Comparison of ENCODE assay signal across 32 cellular contexts in genomic region chr1:19936061-19936750, GRCh38. TPM values are rescaled to one million over a fixed set of nuclear protein-coding genes. Genes with fewer than 3 reads are reported as not detected.
"Had no signal": no experiment of that assay in that cellular context is flagged by ENCODE, and none has a peak within 500 bp of the region (broad histone marks: within the 10 kb centered on the region; RNA-seq: fewer than 3 reads in every experiment).

No MANE protein-coding gene starts in this region.

- H3K4me3 ChIP-seq: gastrocnemius medialis, left ventricle myocardium inferior, ovary, prostate gland, skin epidermis, upper lobe of left lung, vagina had no signal

- DNase-seq: activated CD4-positive, alpha-beta T cell treated with anti-CD3 and anti-CD28 coated beads for 36 hours; activated CD4-positive, CD25-positive, alpha-beta regulatory T cell; activated CD8-positive, alpha-beta memory T cell treated with anti-CD3 and anti-CD28 coated beads, Interleukin-2, amount 10 ng/mL, durations not matched to agents 7 days and 5 days; activated CD8-positive, alpha-beta T cell treated with anti-CD3 and anti-CD28 coated beads, Interleukin-2, amount 10 ng/mL, durations not matched to agents 7 days and 5 days; activated effector memory CD4-positive, alpha-beta T cell treated with Interleukin-2 at 50 U/mL for 16 hours; activated naive CD4-positive, alpha-beta T cell treated with Interleukin-2 at 50 U/mL for 16 hours; anterior cingulate cortex; dermis blood vessel endothelial cell; effector CD4-positive, alpha-beta T cell; gastrocnemius medialis; glutamatergic neuron; left ventricle myocardium inferior; naive thymus-derived CD4-positive, alpha-beta T cell; ovary; retina; stimulated activated CD4-positive, alpha-beta T cell treated with anti-CD3 and anti-CD28 coated beads, Interleukin-12 subunit alpha, Interleukin-12 subunit beta, amount 100 ng/mL, for 4 hours; stimulated activated CD4-positive, alpha-beta T cell treated with anti-CD3 and anti-CD28 coated beads, Interleukin-4, amount 100 ng/mL, for 1 hour; stimulated activated naive CD8-positive, alpha-beta T cell treated with anti-CD3 and anti-CD28 coated beads, Interleukin-15, amount 100 ng/mL, for 72 hours; substantia nigra; upper lobe of left lung had no signal

- H3K27me3 ChIP-seq: gastrocnemius medialis, ovary, upper lobe of left lung, vagina had no signal

- ATAC-seq: activated CD4-positive, alpha-beta T cell treated with anti-CD3 and anti-CD28 coated beads for 36 hours; activated CD8-positive, alpha-beta memory T cell treated with anti-CD3 and anti-CD28 coated beads, Interleukin-2, amount 10 ng/mL, durations not matched to agents 7 days and 5 days; activated CD8-positive, alpha-beta T cell treated with anti-CD3 and anti-CD28 coated beads, Interleukin-2, amount 10 ng/mL, durations not matched to agents 7 days and 5 days; gastrocnemius medialis; naive thymus-derived CD4-positive, alpha-beta T cell; sciatic nerve; stimulated activated naive CD8-positive, alpha-beta T cell treated with anti-CD3 and anti-CD28 coated beads, Interleukin-15, amount 100 ng/mL, for 72 hours had no signal

- H3K36me3 ChIP-seq: gastrocnemius medialis, left ventricle myocardium inferior, ovary, prostate gland, upper lobe of left lung, vagina had no signal

- H3K27ac ChIP-seq: gastrocnemius medialis, left ventricle myocardium inferior, ovary, prostate gland, skin epidermis, upper lobe of left lung, vagina had no signal

- H3K9me3 ChIP-seq: gastrocnemius medialis, prostate gland had no signal

- H3K4me1 ChIP-seq: gastrocnemius medialis, left ventricle myocardium inferior, prostate gland, upper lobe of left lung, vagina had no signal

- FAIRE-seq: colon, islet of Langerhans had no signal

RNA-seq across cellular contexts. Expression of gene PLA2G2E, which starts 12.8 kb away (rescaled TPM):
- total RNA-seq: activated CD4-positive, alpha-beta T cell treated with anti-CD3 and anti-CD28 coated beads for 36 hours; activated CD8-positive, alpha-beta memory T cell treated with anti-CD3 and anti-CD28 coated beads, Interleukin-2, amount 10 ng/mL, durations not matched to agents 7 days and 5 days; activated CD8-positive, alpha-beta T cell treated with anti-CD3 and anti-CD28 coated beads, Interleukin-2, amount 10 ng/mL, durations not matched to agents 7 days and 5 days; dermis blood vessel endothelial cell; epithelial cell of proximal tubule; gastrocnemius medialis; left ventricle myocardium inferior; lung microvascular endothelial cell; mesothelial cell of epicardium; naive thymus-derived CD4-positive, alpha-beta T cell; ovary; prostate gland; sciatic nerve; upper lobe of left lung; vagina had no signal
- polyA plus RNA-seq: adipose tissue; naive thymus-derived CD4-positive, alpha-beta T cell; neural cell; ovary; thymus had no signal

RNA-seq across cellular contexts. Expression of gene PLA2G2A, which starts 43.2 kb away (rescaled TPM):
- total RNA-seq: activated CD4-positive, alpha-beta T cell treated with anti-CD3 and anti-CD28 coated beads for 36 hours; activated CD8-positive, alpha-beta memory T cell treated with anti-CD3 and anti-CD28 coated beads, Interleukin-2, amount 10 ng/mL, durations not matched to agents 7 days and 5 days; activated CD8-positive, alpha-beta T cell treated with anti-CD3 and anti-CD28 coated beads, Interleukin-2, amount 10 ng/mL, durations not matched to agents 7 days and 5 days; dermis blood vessel endothelial cell; epithelial cell of proximal tubule; lung microvascular endothelial cell; naive thymus-derived CD4-positive, alpha-beta T cell had no signal
- polyA plus RNA-seq: naive thymus-derived CD4-positive, alpha-beta T cell; neural cell had no signal
